Comparison of ENCODE assay signal across 1 cellular context in genomic region chr6:83917001-83917400, GRCh38.
TF ChIP-seq lines count a peak whose summit lies in the region.

No MANE protein-coding gene starts in this region.

TF ChIP-seq in SK-N-SH treated with all-trans-retinoic acid at 6 μM for 48 hours, 23 proteins besides CTCF, POLR2A, EP300 and RAD21 (continued from another document):
- no peak for TF ChIP-seq POU6F1 (CRISPR knock-in tag; IDR thresholded peaks at IDR 0.05; ENCODE audit: borderline replicate concordance, low read depth)
- no peak for TF ChIP-seq PATZ1 (CRISPR knock-in tag; IDR thresholded peaks at IDR 0.05; ENCODE audit: borderline replicate concordance)
- no peak for TF ChIP-seq SNAI2 (CRISPR knock-in tag; IDR thresholded peaks at IDR 0.05)
- TF ChIP-seq ZNF70 (CRISPR knock-in tag; IDR thresholded peaks at IDR 0.05), result no peak
